In the genomic region with DNA sequence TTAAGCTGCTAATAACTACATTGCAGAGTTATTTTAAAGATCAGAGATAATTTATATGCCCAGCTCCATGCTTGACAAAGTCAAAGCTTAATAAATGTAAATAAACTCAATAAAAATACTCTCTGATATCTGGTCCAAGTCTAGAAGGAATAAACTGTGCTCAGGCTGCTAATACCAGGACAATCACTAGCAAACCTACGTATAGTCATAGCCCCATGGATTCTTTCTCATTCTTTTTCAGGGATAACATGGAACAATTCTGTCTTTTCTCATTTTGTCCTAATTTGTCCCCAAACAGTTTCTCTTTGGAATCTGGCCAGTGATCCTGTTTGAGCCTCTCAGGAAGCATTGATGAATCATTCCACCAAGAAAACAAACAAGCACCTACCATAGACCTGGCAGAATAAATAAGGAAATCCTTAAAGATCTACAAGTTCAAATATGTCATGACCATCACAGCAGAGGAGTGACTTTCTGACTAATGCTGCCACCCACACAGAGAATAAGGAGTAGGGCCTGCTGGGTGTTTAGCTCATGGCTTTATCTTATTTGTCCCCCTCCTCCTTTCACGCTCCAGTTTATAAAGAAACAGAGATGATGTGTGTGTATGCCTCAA, we compare ENCODE assay signal across 12 cellular contexts. TPM values are rescaled to one million over a fixed set of nuclear protein-coding genes. Genes with fewer than 3 reads are reported as not detected.
DNase-seq lines count a peak whose midpoint lies in the region; ATAC-seq and TF ChIP-seq lines count a peak whose summit lies in the region.
"Had no signal": no experiment of that assay in that cellular context is flagged by ENCODE, and none has a peak within 500 bp of the region (broad histone marks: within the 10 kb centered on the region; RNA-seq: fewer than 3 reads in every experiment).

No MANE protein-coding gene starts in this region.

- no peaks in the 10 kb centered on the region for H3K27me3 ChIP-seq in smooth muscle cell (ENCODE audit: low read depth)

- no peak for TF ChIP-seq CTCF in foreskin fibroblast (IDR thresholded peaks at IDR 0.05; ENCODE audit: low read depth, low read length)
- no peak for TF ChIP-seq CTCF in smooth muscle cell (IDR thresholded peaks at IDR 0.05; ENCODE audit: borderline replicate concordance, insufficient read depth, poor library complexity, severe bottlenecking)
- TF ChIP-seq CTCF in lower leg skin (IDR thresholded peaks at IDR 0.05) = no peak

- H3F3A ChIP-seq in smooth muscle cell (ENCODE audit: low read depth) = peaks cover 5% of the 10 kb centered on the region

- H3K27ac ChIP-seq in smooth muscle cell (ENCODE audit: low read depth) = peak overlapping the region; percentile 72

- H3K36me3 ChIP-seq in smooth muscle cell (ENCODE audit: low read depth) = no peaks in the 10 kb centered on the region

- H3K79me2 ChIP-seq in smooth muscle cell (ENCODE audit: low read depth) = no peaks in the 10 kb centered on the region

- DNase-seq in HCEC 1CT (peak; percentile 56), SW480 (ENCODE audit: low spot score) (peak; percentile 27), foreskin fibroblast (peak; percentile 20 to 38), smooth muscle cell (lab: John Stamatoyannopoulos, UW; ENCODE audit: unreplicated experiment) (no peak), lower leg skin (ENCODE audit: low spot score in 2 of 2) (no peak)
- DNase-seq in stimulated activated naive CD8-positive, alpha-beta T cell treated with anti-CD3 and anti-CD28 coated beads, Interleukin-15, amount 100 ng/mL, for 72 hours = no peak
- DNase-seq: Caco-2; effector memory CD4-positive, alpha-beta T cell; hypothalamus had no signal

- no peak overlapping the region for H3K4me3 Mint-ChIP-seq in stimulated activated naive CD8-positive, alpha-beta T cell treated with anti-CD3 and anti-CD28 coated beads, Interleukin-15, amount 100 ng/mL, for 72 hours

- H3K9ac ChIP-seq in smooth muscle cell (ENCODE audit: low read depth) = peak overlapping the region; percentile 17

- peak overlapping the region; percentile 58 for H3K4me2 ChIP-seq in smooth muscle cell

- no peak overlapping the region for H3K4me3 ChIP-seq in foreskin fibroblast (ENCODE audit: low read depth in 1 of 2, low read length in 2 of 2)
- H3K4me3 ChIP-seq in smooth muscle cell = no peak overlapping the region
- no peak overlapping the region for H3K4me3 ChIP-seq in lower leg skin (ENCODE audit: low read depth, poor library complexity, severe bottlenecking)

- H3K27me3 Mint-ChIP-seq in stimulated activated naive CD8-positive, alpha-beta T cell treated with anti-CD3 and anti-CD28 coated beads, Interleukin-15, amount 100 ng/mL, for 72 hours = no peaks in the 10 kb centered on the region

- intact Hi-C loops in lower leg skin (cut with DNase I; ENCODE audit: low total_unique reads) = no loop called here

- peaks cover 4% of the 10 kb centered on the region for H3K4me1 ChIP-seq in smooth muscle cell (ENCODE audit: low read depth)

- H2AFZ ChIP-seq in smooth muscle cell (ENCODE audit: low read depth) = no peak overlapping the region

- ATAC-seq in GM18517 (IDR thresholded peaks at IDR 0.05; ENCODE audit: unreplicated experiment) = no peak
- no peak for ATAC-seq in stimulated activated naive CD8-positive, alpha-beta T cell treated with anti-CD3 and anti-CD28 coated beads, Interleukin-15, amount 100 ng/mL, for 72 hours

- H3K4me1 Mint-ChIP-seq in stimulated activated naive CD8-positive, alpha-beta T cell treated with anti-CD3 and anti-CD28 coated beads, Interleukin-15, amount 100 ng/mL, for 72 hours = peaks cover 8% of the 10 kb centered on the region

- H3K9me3 ChIP-seq in smooth muscle cell (replicated peaks; ENCODE audit: low read depth) = no peaks in the 10 kb centered on the region
- H3K9me3 ChIP-seq: Caco-2 had no signal

- no peak for TF ChIP-seq POLR2A in lower leg skin (IDR thresholded peaks at IDR 0.05)

- H3K27ac Mint-ChIP-seq in stimulated activated naive CD8-positive, alpha-beta T cell treated with anti-CD3 and anti-CD28 coated beads, Interleukin-15, amount 100 ng/mL, for 72 hours = no peak overlapping the region

- H3K9me3 Mint-ChIP-seq in stimulated activated naive CD8-positive, alpha-beta T cell treated with anti-CD3 and anti-CD28 coated beads, Interleukin-15, amount 100 ng/mL, for 72 hours = no peaks in the 10 kb centered on the region

- no peaks in the 10 kb centered on the region for H4K20me1 ChIP-seq in smooth muscle cell (ENCODE audit: low read depth)

- 21% methylated on average over 2 of the region's 2 CpGs for WGBS in smooth muscle cell (ENCODE audit: low lambda C conversion rate)
- 65 to 81% methylated on average over 2 of the region's 2 CpGs for WGBS in lower leg skin, 2 donors

RNA-seq across cellular contexts. Expression of gene B3GNT6, which starts 14.1 kb away (rescaled TPM):
- 0.13 TPM in 1 of 2 replicates, not detected in the other for total RNA-seq in smooth muscle cell
- polyA plus RNA-seq in smooth muscle cell = 0.11 TPM in 1 of 2 replicates, not detected in the other
- under 1 TPM in 2 of 4 donors, not detected in 2; 0.21 to 0.26 TPM for total RNA-seq in lower leg skin
- total RNA-seq: activated CD8-positive, alpha-beta memory T cell treated with anti-CD3 and anti-CD28 coated beads for 36 hours; Caco-2; mucosa of gallbladder had no signal

RNA-seq across cellular contexts. Expression of gene CAPN5, which starts 46.7 kb away (rescaled TPM):
- total RNA-seq in smooth muscle cell (9.4 and 15.5 TPM in 2 replicates), lower leg skin (1 to 10 TPM in 3 of 4 donors, under 1 TPM in 1; 0.38 to 1.9 (median 1.2) TPM)
- 23.1 and 23.2 TPM in 2 replicates for polyA plus RNA-seq in smooth muscle cell

Comparison
In these comparisons a context has a peak if more than half of its experiments do, and no peak if none do; other contexts are left out.
1. DNase-seq: peak in HCEC 1CT (single experiment), SW480 (single experiment) and foreskin fibroblast (2 of 2); none in smooth muscle cell (single experiment), lower leg skin (0 of 2) and stimulated activated naive CD8-positive, alpha-beta T cell treated with anti-CD3 and anti-CD28 coated beads, Interleukin-15, amount 100 ng/mL, for 72 hours (0 of 2).